ENCODE assay signal across 9 cellular contexts in the genomic region with DNA sequence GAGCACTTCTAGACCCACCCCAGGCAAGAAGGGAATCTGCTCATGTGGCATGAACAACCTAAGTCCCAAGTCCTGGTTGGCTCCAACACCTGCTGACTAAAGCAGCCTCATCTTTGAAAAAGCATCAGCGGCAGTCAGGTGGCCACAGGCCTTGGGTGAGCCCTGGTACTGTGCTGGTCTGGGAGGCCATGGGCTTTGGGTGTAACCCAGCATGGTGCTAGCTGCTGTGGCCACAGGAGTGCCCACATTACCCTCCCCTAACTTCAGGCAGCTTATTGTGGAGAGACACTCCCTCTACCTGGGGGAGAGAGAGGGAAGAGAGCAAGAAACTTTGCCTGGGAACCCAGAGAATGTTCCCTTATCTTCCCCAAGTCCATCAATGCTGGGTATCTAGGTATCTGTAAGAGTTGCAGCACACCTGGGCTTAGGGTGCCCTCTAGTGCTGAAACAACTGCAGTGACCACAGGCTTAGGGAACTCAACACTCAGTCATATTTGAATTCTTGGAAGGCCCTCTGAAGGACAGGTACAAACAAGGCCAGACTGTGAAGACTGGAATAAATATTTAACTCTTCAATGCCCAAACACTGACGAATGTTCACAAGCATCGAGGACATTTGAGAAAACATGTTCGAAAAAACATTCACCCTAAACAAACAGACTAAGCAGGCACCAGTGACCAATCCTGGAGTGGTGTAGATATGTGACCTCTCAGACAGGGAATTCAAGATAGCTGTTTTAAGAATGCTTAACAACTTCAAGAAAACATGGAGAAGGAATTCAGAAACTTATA.
DNase-seq lines count a peak whose midpoint lies in the region; ATAC-seq and TF ChIP-seq lines count a peak whose summit lies in the region.
"Had no signal": no experiment of that assay in that cellular context is flagged by ENCODE, and none has a peak within 500 bp of the region (broad histone marks: within the 10 kb centered on the region; RNA-seq: fewer than 3 reads in every experiment).

No MANE protein-coding gene starts in this region.

- H3K36me3 Mint-ChIP-seq in neural progenitor cell: peaks cover 57% of the 10 kb centered on the region

- H3K4me1 ChIP-seq in neural progenitor cell: no peaks in the 10 kb centered on the region

- H3K79me2 ChIP-seq in neural progenitor cell (ENCODE audit: low read depth): no peaks in the 10 kb centered on the region

- peaks cover 35% of the 10 kb centered on the region for H3K9me3 Mint-ChIP-seq in neural progenitor cell

- H3K27ac Mint-ChIP-seq in neural progenitor cell: no peak overlapping the region
- H3K27ac Mint-ChIP-seq: B cell had no signal

- H3K36me3 ChIP-seq in brain microvascular endothelial cell (replicated peaks): peaks cover 26% of the 10 kb centered on the region
- H3K36me3 ChIP-seq in neural progenitor cell: peaks cover 24% of the 10 kb centered on the region

- no peaks in the 10 kb centered on the region for H3F3A ChIP-seq in neural progenitor cell (ENCODE audit: low read depth)

- no peak overlapping the region for H3K4me3 ChIP-seq in brain microvascular endothelial cell (ENCODE audit: low read depth, low read length)
- no peak overlapping the region for H3K4me3 ChIP-seq in neural progenitor cell

- DNase-seq in NCI-H146 (lab: John Stamatoyannopoulos, UW): peak; percentile 0
- no peak for DNase-seq in NCI-H146 treated with DMSO at 0.1 percent for 48 hours (lab: John Stamatoyannopoulos, UW; ENCODE audit: unreplicated experiment)
- peak; percentile 32 for DNase-seq in LoVo (ENCODE audit: low spot score)
- no peak for DNase-seq in brain microvascular endothelial cell
- DNase-seq in neural progenitor cell (ENCODE audit: low spot score): peak; percentile 58
- no peak for DNase-seq in DMS114 treated with DMSO at 0.1 percent for 48 hours (lab: John Stamatoyannopoulos, UW; ENCODE audit: unreplicated experiment)
- no peak for DNase-seq in retina

- H2AFZ ChIP-seq in neural progenitor cell (replicated peaks): no peak overlapping the region

- H3K4me2 ChIP-seq in neural progenitor cell: no peak overlapping the region

- H3K4me3 Mint-ChIP-seq in neural progenitor cell: no peak overlapping the region
- H3K4me3 Mint-ChIP-seq: B cell had no signal

- no peak overlapping the region for H3K9ac ChIP-seq in neural progenitor cell

- H3K4me1 Mint-ChIP-seq in neural progenitor cell: no peaks in the 10 kb centered on the region
- H3K4me1 Mint-ChIP-seq: B cell had no signal

- no peaks in the 10 kb centered on the region for H4K20me1 ChIP-seq in neural progenitor cell (ENCODE audit: low read depth)

- H3K27ac ChIP-seq in brain microvascular endothelial cell: no peak overlapping the region
- no peak overlapping the region for H3K27ac ChIP-seq in neural progenitor cell

- H3K27me3 ChIP-seq in brain microvascular endothelial cell (replicated peaks) (no peaks in the 10 kb centered on the region), neural progenitor cell (no peaks in the 10 kb centered on the region)

- H3K27me3 Mint-ChIP-seq in neural progenitor cell (ENCODE audit: insufficient read depth, low read depth): peaks cover 3% of the 10 kb centered on the region
- H3K27me3 Mint-ChIP-seq: B cell had no signal

- in situ Hi-C loops in brain microvascular endothelial cell (cut with HindIII; ENCODE audit: low pct_ligation_motif_present, low sequenced_read_pairs): no loop called here

- TF ChIP-seq CTCF in brain microvascular endothelial cell (IDR thresholded peaks at IDR 0.05; ENCODE audit: low read depth, low read length, missing control alignments) (peak; percentile 73), neural progenitor cell (IDR thresholded peaks at IDR 0.05) (peak; percentile 66)

- ATAC-seq in GM18867 (IDR thresholded peaks at IDR 0.05; ENCODE audit: unreplicated experiment): no peak

- peaks cover 4% of the 10 kb centered on the region for H3K9me3 ChIP-seq in neural progenitor cell (ENCODE audit: low read depth)

Comparison
In these comparisons a context has a peak if more than half of its experiments do, and no peak if none do; other contexts are left out.
1. DNase-seq: peak in NCI-H146 (single experiment), LoVo (single experiment) and neural progenitor cell (single experiment); none in NCI-H146 treated with DMSO at 0.1 percent for 48 hours (single experiment), brain microvascular endothelial cell (single experiment), DMS114 treated with DMSO at 0.1 percent for 48 hours (single experiment) and retina (single experiment).